ENCODE assay signal across 9 cellular contexts in genomic region chr22:43128928-43129424, GRCh38. TPM values are rescaled to one million over a fixed set of nuclear protein-coding genes. Genes with fewer than 3 reads are reported as not detected.
A peak's percentile ranks its signal among the peaks of the same experiment; 100 is the strongest.
DNase-seq lines count a peak whose midpoint lies in the region; ATAC-seq and TF ChIP-seq lines count a peak whose summit lies in the region.
"Had no signal": no experiment of that assay in that cellular context is flagged by ENCODE, and none has a peak within 500 bp of the region (broad histone marks: within the 10 kb centered on the region; RNA-seq: fewer than 3 reads in every experiment).

No MANE protein-coding gene starts in this region.

- no peak overlapping the region for H3K27ac Mint-ChIP-seq in activated CD8-positive, alpha-beta memory T cell treated with anti-CD3 and anti-CD28 coated beads, Interleukin-2, amount 10 ng/mL, durations not matched to agents 7 days and 5 days
- H3K27ac Mint-ChIP-seq in type B pancreatic cell, result peak overlapping the region; percentile 82
- H3K27ac Mint-ChIP-seq: endodermal cell had no signal

- peak; percentile 10 for ATAC-seq in activated CD8-positive, alpha-beta memory T cell treated with anti-CD3 and anti-CD28 coated beads, Interleukin-2, amount 10 ng/mL, durations not matched to agents 7 days and 5 days
- ATAC-seq in GM18511 (IDR thresholded peaks at IDR 0.05; ENCODE audit: unreplicated experiment), result no peak

- no peak overlapping the region for H3K4me3 Mint-ChIP-seq in activated CD8-positive, alpha-beta memory T cell treated with anti-CD3 and anti-CD28 coated beads, Interleukin-2, amount 10 ng/mL, durations not matched to agents 7 days and 5 days
- H3K4me3 Mint-ChIP-seq in type B pancreatic cell, result peak overlapping the region; percentile 59
- H3K4me3 Mint-ChIP-seq: endodermal cell had no signal

- H3K4me1 Mint-ChIP-seq in activated CD8-positive, alpha-beta memory T cell treated with anti-CD3 and anti-CD28 coated beads, Interleukin-2, amount 10 ng/mL, durations not matched to agents 7 days and 5 days, result peaks cover 3% of the 10 kb centered on the region
- H3K4me1 Mint-ChIP-seq in type B pancreatic cell (ENCODE audit: unreplicated experiment), result no peaks in the 10 kb centered on the region
- H3K4me1 Mint-ChIP-seq: endodermal cell had no signal

- DNase-seq in activated CD8-positive, alpha-beta memory T cell treated with anti-CD3 and anti-CD28 coated beads, Interleukin-2, amount 10 ng/mL, durations not matched to agents 7 days and 5 days, result no peak
- no peak for DNase-seq in activated CD8-positive, alpha-beta memory T cell treated with anti-CD3 and anti-CD28 coated beads, Interleukin-2, amount 50 U/mL, for 4 hours
- DNase-seq in RWPE1 (ENCODE audit: low spot score) (no peak), type B pancreatic cell (ENCODE audit: extremely low spot score, unreplicated experiment) (no peak), SK-N-DZ (ENCODE audit: low spot score) (no peak)
- DNase-seq: activated naive CD4-positive, alpha-beta T cell; endodermal cell; substantia nigra had no signal

- TF ChIP-seq CTCF in RWPE1 (conservative IDR thresholded peaks at IDR 0.05; ENCODE audit: low read depth), result no peak
- TF ChIP-seq CTCF in type B pancreatic cell (conservative IDR thresholded peaks at IDR 0.05), result no peak

- H3K27me3 Mint-ChIP-seq in activated CD8-positive, alpha-beta memory T cell treated with anti-CD3 and anti-CD28 coated beads, Interleukin-2, amount 10 ng/mL, durations not matched to agents 7 days and 5 days, result no peaks in the 10 kb centered on the region
- H3K27me3 Mint-ChIP-seq in type B pancreatic cell, result no peaks in the 10 kb centered on the region

- H3K9me3 Mint-ChIP-seq in activated CD8-positive, alpha-beta memory T cell treated with anti-CD3 and anti-CD28 coated beads, Interleukin-2, amount 10 ng/mL, durations not matched to agents 7 days and 5 days (ENCODE audit: low read depth), result no peaks in the 10 kb centered on the region
- no peaks in the 10 kb centered on the region for H3K9me3 Mint-ChIP-seq in type B pancreatic cell
- H3K9me3 Mint-ChIP-seq: endodermal cell had no signal

- peaks cover 2% of the 10 kb centered on the region for H3K36me3 Mint-ChIP-seq in activated CD8-positive, alpha-beta memory T cell treated with anti-CD3 and anti-CD28 coated beads, Interleukin-2, amount 10 ng/mL, durations not matched to agents 7 days and 5 days
- H3K36me3 Mint-ChIP-seq in type B pancreatic cell, result peaks cover 3% of the 10 kb centered on the region

- peak overlapping the region; percentile 43; the same call in 1 of the 2 replicates for H3K27ac ChIP-seq in RWPE1

- POLR2A ChIA-PET in RWPE1 (lab: Yijun Ruan, JAX; ENCODE audit: low non-redundant PET), result no interaction called here

- CTCF ChIA-PET in activated CD8-positive, alpha-beta memory T cell treated with anti-CD3 and anti-CD28 coated beads, Interleukin-2, amount 10 ng/mL, durations not matched to agents 7 days and 5 days (lab: Charles Lee), result no interaction called here
- CTCF ChIA-PET in RWPE1 (lab: Yijun Ruan, JAX), result no interaction called here

RNA-seq across cellular contexts. Expression of gene MCAT, which starts 14.2 kb away (rescaled TPM):
- total RNA-seq in activated CD8-positive, alpha-beta memory T cell treated with anti-CD3 and anti-CD28 coated beads, Interleukin-2, amount 10 ng/mL, durations not matched to agents 7 days and 5 days, result 10 to 100 TPM; 10.7 to 13.2 TPM
- 24.0 and 27.0 TPM in 2 replicates for total RNA-seq in type B pancreatic cell (ENCODE audit: low replicate concordance)
- polyA plus RNA-seq in SK-N-DZ (2014; cell fraction: cytosol; rRNA removed), result 31.7 and 44.0 TPM in 2 replicates
- 22.3 and 24.3 TPM in 2 replicates for polyA plus RNA-seq in SK-N-DZ (2014; cell fraction: nucleus; rRNA removed)

RNA-seq across cellular contexts. Expression of gene BIK, which starts 18.4 kb away (rescaled TPM):
- 1 to 10 TPM; 1.5 to 1.9 TPM for total RNA-seq in activated CD8-positive, alpha-beta memory T cell treated with anti-CD3 and anti-CD28 coated beads, Interleukin-2, amount 10 ng/mL, durations not matched to agents 7 days and 5 days
- total RNA-seq in type B pancreatic cell (ENCODE audit: low replicate concordance), result 5.4 and 37.9 TPM in 2 replicates
- polyA plus RNA-seq in SK-N-DZ (2014; cell fraction: cytosol; rRNA removed), result not detected in 2 replicates
- polyA plus RNA-seq in SK-N-DZ (2014; cell fraction: nucleus; rRNA removed), result not detected in 2 replicates

RNA-seq across cellular contexts. Expression of gene TSPO, which starts 22.4 kb away (rescaled TPM):
- total RNA-seq in activated CD8-positive, alpha-beta memory T cell treated with anti-CD3 and anti-CD28 coated beads, Interleukin-2, amount 10 ng/mL, durations not matched to agents 7 days and 5 days, result 100 to 1,000 TPM; 118 to 131 TPM
- 16.9 and 30.9 TPM in 2 replicates for total RNA-seq in type B pancreatic cell (ENCODE audit: low replicate concordance)
- 5.8 and 11.7 TPM in 2 replicates for polyA plus RNA-seq in SK-N-DZ (2014; cell fraction: cytosol; rRNA removed)
- 4.1 and 13.1 TPM in 2 replicates for polyA plus RNA-seq in SK-N-DZ (2014; cell fraction: nucleus; rRNA removed)

RNA-seq across cellular contexts. Expression of gene TTLL1, which starts 39.8 kb away (rescaled TPM):
- 1 to 10 TPM; 9.1 to 9.9 TPM for total RNA-seq in activated CD8-positive, alpha-beta memory T cell treated with anti-CD3 and anti-CD28 coated beads, Interleukin-2, amount 10 ng/mL, durations not matched to agents 7 days and 5 days
- 11.0 and 16.9 TPM in 2 replicates for total RNA-seq in type B pancreatic cell (ENCODE audit: low replicate concordance)
- 11.9 and 15.2 TPM in 2 replicates for polyA plus RNA-seq in SK-N-DZ (2014; cell fraction: cytosol; rRNA removed)
- 5.1 and 6.4 TPM in 2 replicates for polyA plus RNA-seq in SK-N-DZ (2014; cell fraction: nucleus; rRNA removed)

RNA-seq across cellular contexts. Expression of gene TTLL12, which starts 58.0 kb away (rescaled TPM):
- 10 to 100 TPM; 40.3 to 49.7 TPM for total RNA-seq in activated CD8-positive, alpha-beta memory T cell treated with anti-CD3 and anti-CD28 coated beads, Interleukin-2, amount 10 ng/mL, durations not matched to agents 7 days and 5 days
- total RNA-seq in type B pancreatic cell (ENCODE audit: low replicate concordance), result 57.3 and 98.5 TPM in 2 replicates
- polyA plus RNA-seq in SK-N-DZ (2014; cell fraction: cytosol; rRNA removed), result 56.9 and 61.0 TPM in 2 replicates
- polyA plus RNA-seq in SK-N-DZ (2014; cell fraction: nucleus; rRNA removed), result 52.4 and 60.6 TPM in 2 replicates
